ENCODE assay signal across 11 cellular contexts in the genomic region with DNA sequence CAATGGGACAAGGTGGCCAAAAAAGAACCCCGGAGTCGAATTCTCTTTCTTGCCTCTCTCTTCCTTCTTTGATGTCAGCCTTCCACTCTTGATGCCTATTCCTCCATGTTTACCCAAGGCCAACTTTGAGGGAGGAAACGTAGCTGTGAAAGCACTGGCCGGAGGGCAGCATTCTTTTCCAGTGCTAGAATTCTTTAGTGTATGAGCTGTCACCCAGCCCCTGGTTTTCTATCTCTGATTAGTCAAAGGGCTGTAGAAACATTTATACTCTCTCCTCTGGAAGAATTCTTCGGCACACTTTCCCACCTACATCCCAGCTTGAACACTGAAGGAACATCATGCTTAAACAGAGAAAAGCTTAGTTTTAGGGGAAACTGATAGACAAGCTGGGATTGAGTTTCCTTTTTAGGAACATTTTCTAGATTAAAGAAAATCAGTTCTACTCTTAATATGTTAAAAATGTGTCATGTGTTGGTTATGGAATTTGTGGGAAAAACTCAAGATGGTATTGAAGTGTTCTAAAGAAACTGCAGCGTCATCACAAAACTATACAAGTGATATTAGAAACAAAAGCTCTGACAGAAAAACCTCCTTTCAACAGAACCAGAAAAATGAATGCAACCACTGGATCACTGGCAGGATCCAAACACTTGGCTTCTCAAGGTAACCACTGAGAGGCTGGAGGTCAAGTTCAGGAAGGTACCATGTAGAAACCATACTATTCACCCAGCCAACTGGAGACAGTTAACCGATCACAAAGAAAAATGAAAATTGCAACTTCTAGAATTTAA. TPM values are rescaled to one million over a fixed set of nuclear protein-coding genes. Genes with fewer than 3 reads are reported as not detected.
DNase-seq lines count a peak whose midpoint lies in the region; ATAC-seq and TF ChIP-seq lines count a peak whose summit lies in the region.
"Had no signal": no experiment of that assay in that cellular context is flagged by ENCODE, and none has a peak within 500 bp of the region (broad histone marks: within the 10 kb centered on the region; RNA-seq: fewer than 3 reads in every experiment).

No MANE protein-coding gene starts in this region.

- H3K36me3 ChIP-seq in PC-9 (ENCODE audit: low read depth) = no peaks in the 10 kb centered on the region

- H3F3A ChIP-seq in PC-9 (ENCODE audit: insufficient read depth, low read depth) = peaks cover 23% of the 10 kb centered on the region

- POLR2A ChIA-PET in PC-9 (lab: Charles Lee; ENCODE audit: unreplicated experiment) = interaction anchor here (0.6 to 0.7 kb wide), 5 partner anchors 21 to 305 kb away, joined by 4 to 10 read pairs (median 6); no protein-coding TSS in a partner anchor

- TSS peak; percentile 100 for BruUV-seq in PC-9 (replicated peaks; lab: Mats Ljungman, UMichigan)

- intact Hi-C loops in PC-9 (cut with micrococcal nuclease; ENCODE audit: unreplicated experiment) = loop anchor here (1.0 to 5.0 kb wide), 6 partner anchors 47 to 169 kb away; partner anchors contain the start of genes SF3B5 and STX11

- no peak overlapping the region for H2AFZ ChIP-seq in PC-9

- no peaks in the 10 kb centered on the region for H3K79me2 ChIP-seq in PC-9 (ENCODE audit: low read depth)

- peaks cover 15% of the 10 kb centered on the region for H3K36me3 Mint-ChIP-seq in nephron progenitor cell (ENCODE audit: low read depth)
- H3K36me3 Mint-ChIP-seq: natural killer cell had no signal

- peak overlapping the region; percentile 65 for H3K4me2 ChIP-seq in PC-9

- H3K4me3 ChIP-seq in AG09309 (ENCODE audit: control insufficient read depth, low read depth, low read length) (no peak overlapping the region; the same call in 1 of the 2 replicates), PC-9 (peak overlapping the region; percentile 19; the same call in 1 of the 2 replicates), epithelial cell of proximal tubule (ENCODE audit: low read depth, low read length) (no peak overlapping the region)

- H3K4me1 Mint-ChIP-seq in nephron progenitor cell = peaks cover 27% of the 10 kb centered on the region

- H3K27ac ChIP-seq in PC-9 = peak overlapping the region; percentile 91

- H3K9me3 Mint-ChIP-seq in nephron progenitor cell = peaks cover 19% of the 10 kb centered on the region
- H3K9me3 Mint-ChIP-seq: activated T-helper 2 cell treated with anti-CD3 and anti-CD28 coated beads, Interferon-gamma antibody, Interleukin-2, Interleukin-4, amounts not matched to agents 10 μg/mL and 5 μg/mL and 100 μg/mL, durations not matched to agents 14 hours and 24 hours and 36 hours had no signal

- peaks cover 4% of the 10 kb centered on the region; the same call in 1 of the 2 replicates for H3K9me3 ChIP-seq in PC-9 (ENCODE audit: insufficient read depth, low read depth)

- no peaks in the 10 kb centered on the region for H3K9me2 ChIP-seq in PC-9 (ENCODE audit: insufficient read depth)

- H4K20me1 ChIP-seq in PC-9 (ENCODE audit: insufficient read depth) = no peaks in the 10 kb centered on the region

- DNase-seq in AG09309 (ENCODE audit: low read depth) = peak; percentile 79
- DNase-seq in PC-9 = peak; percentile 82 to 91
- peak; percentile 87 for DNase-seq in epithelial cell of proximal tubule (ENCODE audit: low read depth)
- no peak for DNase-seq in nephron progenitor cell
- no peak for DNase-seq in midbrain (lab: John Stamatoyannopoulos, UW)
- no peak for DNase-seq in NCI-H524 (lab: John Stamatoyannopoulos, UW)
- DNase-seq in activated CD4-positive, CD25-positive, alpha-beta regulatory T cell treated with anti-CD3 and anti-CD28 coated beads, Interleukin-2, amount 50 U/mL, for 72 hours = no peak
- DNase-seq: DMS153, natural killer cell had no signal

- H3K27me3 Mint-ChIP-seq in nephron progenitor cell (ENCODE audit: low read depth, poor library complexity) = no peaks in the 10 kb centered on the region

- no peak overlapping the region for H3K4me3 Mint-ChIP-seq in nephron progenitor cell
- H3K4me3 Mint-ChIP-seq: natural killer cell had no signal

- CTCF ChIA-PET in PC-9 (lab: Charles Lee) = no interaction called here

- peaks cover 33% of the 10 kb centered on the region for H3K4me1 ChIP-seq in PC-9 (replicated peaks; ENCODE audit: insufficient read depth)

- peak overlapping the region; percentile 18 for H3K27ac Mint-ChIP-seq in nephron progenitor cell
- H3K27ac Mint-ChIP-seq: activated T-helper 2 cell treated with anti-CD3 and anti-CD28 coated beads, Interferon-gamma antibody, Interleukin-2, Interleukin-4, amounts not matched to agents 10 μg/mL and 5 μg/mL and 100 μg/mL, durations not matched to agents 14 hours and 24 hours and 36 hours; natural killer cell had no signal

- no peak for ATAC-seq in HG03039 (IDR thresholded peaks at IDR 0.05; ENCODE audit: unreplicated experiment)
- ATAC-seq: natural killer cell had no signal

- TF ChIP-seq CTCF in AG09309 (IDR thresholded peaks at IDR 0.05; ENCODE audit: control insufficient read depth, insufficient read depth, low read depth, low read length, missing control alignments) = no peak
- no peak for TF ChIP-seq CTCF in PC-9 (conservative IDR thresholded peaks at IDR 0.05)
- no peak for TF ChIP-seq CTCF in epithelial cell of proximal tubule (conservative IDR thresholded peaks at IDR 0.05; ENCODE audit: low read depth, low read length)
- no peak for TF ChIP-seq CTCF in nephron progenitor cell (IDR thresholded peaks at IDR 0.05)

- no peaks in the 10 kb centered on the region for H3K27me3 ChIP-seq in PC-9 (ENCODE audit: insufficient read depth, low read depth)

RNA-seq across cellular contexts. Expression of gene UTRN, which starts 20.7 kb away (rescaled TPM):
- total RNA-seq in PC-9 (2021) (108 and 125 TPM in 2 replicates), epithelial cell of proximal tubule (28.1 and 34.4 TPM in 2 replicates)

Comparison
In these comparisons a context has a peak if more than half of its experiments do, and no peak if none do; other contexts are left out.
1. DNase-seq: peak in AG09309 (single experiment), PC-9 (2 of 2) and epithelial cell of proximal tubule (single experiment); none in nephron progenitor cell (single experiment), midbrain (single experiment), NCI-H524 (0 of 2) and activated CD4-positive, CD25-positive, alpha-beta regulatory T cell treated with anti-CD3 and anti-CD28 coated beads, Interleukin-2, amount 50 U/mL, for 72 hours (single experiment).